25 cellular contexts compared by ENCODE assay signal in genomic region chr18:37604032-37604431, GRCh38. TPM values are rescaled to one million over a fixed set of nuclear protein-coding genes. Genes with fewer than 3 reads are reported as not detected.
"Had no signal": no experiment of that assay in that cellular context is flagged by ENCODE, and none has a peak within 500 bp of the region (broad histone marks: within the 10 kb centered on the region; RNA-seq: fewer than 3 reads in every experiment).

No MANE protein-coding gene starts in this region.

- H3K4me3 ChIP-seq: coronary artery, gastroesophageal sphincter, prostate gland, spleen, tibial artery, upper lobe of right lung had no signal

- H3K36me3 ChIP-seq: gastroesophageal sphincter, prostate gland, spleen, tibial artery, upper lobe of right lung had no signal

- H3K27me3 ChIP-seq: spleen, upper lobe of right lung had no signal

- DNase-seq: effector CD4-positive, alpha-beta T cell; glutamatergic neuron; immature natural killer cell; left cardiac atrium; mesendoderm; naive thymus-derived CD4-positive, alpha-beta T cell; nephron progenitor cell; spleen; stimulated activated CD4-positive, alpha-beta T cell treated with anti-CD3 and anti-CD28 coated beads, Interleukin-15, amount 100 ng/mL, for 24 hours; stimulated activated CD4-positive, alpha-beta T cell treated with anti-CD3 and anti-CD28 coated beads, Interleukin-1b, Interleukin-23, amount 100 ng/mL, for 48 hours; stimulated activated CD4-positive, alpha-beta T cell treated with anti-CD3 and anti-CD28 coated beads, Interleukin-4, amount 100 ng/mL, for 24 hours; tibial artery; upper lobe of right lung had no signal

- H3K4me1 ChIP-seq: gastroesophageal sphincter, parathyroid adenoma, prostate gland, tibial artery, upper lobe of right lung had no signal

- H3K27ac ChIP-seq: coronary artery, gastroesophageal sphincter, parathyroid adenoma, prostate gland, tibial artery, upper lobe of right lung had no signal

- H3K9me3 ChIP-seq: prostate gland, tibial artery, upper lobe of right lung had no signal

- ATAC-seq: gastroesophageal sphincter; naive thymus-derived CD4-positive, alpha-beta T cell; sciatic nerve; stimulated activated memory B cell treated with anti-CD40 and anti-IgM and Interleukin-4, amounts not matched to agents 10 μg/mL and 1 μg/mL and 100 μg/mL, for 72 hours; upper lobe of right lung had no signal

- FAIRE-seq: keratinocyte had no signal

RNA-seq across cellular contexts. Expression of gene CELF4, which starts 38.4 kb away (rescaled TPM):
- total RNA-seq: fibroblast of villous mesenchyme; lung microvascular endothelial cell; mononuclear cell; naive thymus-derived CD4-positive, alpha-beta T cell; renal cortical epithelial cell; skeletal muscle tissue had no signal
